Comparison of ENCODE assay signal across 8 cellular contexts in genomic region chr2:200713003-200713703, GRCh38.
A peak's percentile ranks its signal among the peaks of the same experiment; 100 is the strongest.
DNase-seq lines count a peak whose midpoint lies in the region; ATAC-seq and TF ChIP-seq lines count a peak whose summit lies in the region.

No MANE protein-coding gene starts in this region.

- H3K27me3 Mint-ChIP-seq in immature natural killer cell (ENCODE audit: low read depth in 3 of 3) = peaks cover 4 to 11% (median 7%) of the 10 kb centered on the region in 3 donors

- ATAC-seq in GM18873 (IDR thresholded peaks at IDR 0.05; ENCODE audit: low FRiP score, unreplicated experiment) (peak; percentile 99), HG03135 (IDR thresholded peaks at IDR 0.05; ENCODE audit: unreplicated experiment) (peak; percentile 99)

- no peaks in the 10 kb centered on the region for H3K79me2 ChIP-seq in smooth muscle cell (ENCODE audit: low read depth)

- H3K4me3 Mint-ChIP-seq in immature natural killer cell = peak overlapping the region; percentile 77 to 87 (median 81)

- peak overlapping the region; percentile 96 to 99 (median 98) for H3K27ac Mint-ChIP-seq in immature natural killer cell

- H3K36me3 ChIP-seq in smooth muscle cell (ENCODE audit: low read depth) = no peaks in the 10 kb centered on the region

- H3K4me2 ChIP-seq in smooth muscle cell = peak overlapping the region; percentile 78

- no peaks in the 10 kb centered on the region for H3K9me3 Mint-ChIP-seq in immature natural killer cell

- no peaks in the 10 kb centered on the region for H4K20me1 ChIP-seq in smooth muscle cell (ENCODE audit: low read depth)

- H3K27me3 ChIP-seq in smooth muscle cell (ENCODE audit: low read depth) = no peaks in the 10 kb centered on the region

- H3K4me3 ChIP-seq in WI38 (ENCODE audit: low read depth, low read length) (peak overlapping the region; percentile 50), cardiac fibroblast (replicated peaks in 1 of 2; ENCODE audit: low read depth in 2 of 2, low read length in 2 of 2) (peak overlapping the region; percentile 33 to 38), smooth muscle cell (peak overlapping the region; percentile 36)

- H3K36me3 Mint-ChIP-seq in immature natural killer cell = peaks cover 0 to 4% (median 0%) of the 10 kb centered on the region in 3 donors

- peak overlapping the region; percentile 55 for H3K9ac ChIP-seq in smooth muscle cell (ENCODE audit: low read depth)

- H3K27ac ChIP-seq in smooth muscle cell (ENCODE audit: low read depth) = peak overlapping the region; percentile 87

- H3F3A ChIP-seq in smooth muscle cell (ENCODE audit: low read depth) = no peaks in the 10 kb centered on the region

- H2AFZ ChIP-seq in smooth muscle cell (ENCODE audit: low read depth) = peak overlapping the region; percentile 60

- 8% methylated on average over 17 of the region's 17 CpGs for WGBS in smooth muscle cell (ENCODE audit: low lambda C conversion rate)

- TF ChIP-seq CTCF in WI38 (IDR thresholded peaks at IDR 0.05; ENCODE audit: low read depth, low read length) = peak; percentile 77
- TF ChIP-seq CTCF in cardiac fibroblast (IDR thresholded peaks at IDR 0.05; ENCODE audit: low read depth, low read length) = peak; percentile 85
- peak; percentile 79 for TF ChIP-seq CTCF in smooth muscle cell (IDR thresholded peaks at IDR 0.05; ENCODE audit: borderline replicate concordance, insufficient read depth, poor library complexity, severe bottlenecking)

- H3K4me1 Mint-ChIP-seq in immature natural killer cell = peaks cover 13 to 18% of the 10 kb centered on the region in 2 donors

- DNase-seq in AG08395 (ENCODE audit: low spot score) (peak; percentile 89), NCI-H2196 treated with DMSO at 0.1 percent for 48 hours (lab: John Stamatoyannopoulos, UW; ENCODE audit: unreplicated experiment) (peak; percentile 93), cardiac fibroblast (ENCODE audit: low read depth in 2 of 2) (peak; percentile 94 to 96), immature natural killer cell (peak; percentile 95 to 96 (median 95)), smooth muscle cell (lab: John Stamatoyannopoulos, UW; ENCODE audit: unreplicated experiment) (peak; percentile 25)

- peaks cover 6% of the 10 kb centered on the region for H3K4me1 ChIP-seq in smooth muscle cell (ENCODE audit: low read depth)

- H3K9me3 ChIP-seq in smooth muscle cell (replicated peaks; ENCODE audit: low read depth) = no peaks in the 10 kb centered on the region

Comparison
In these comparisons a context has a peak if more than half of its experiments do, and no peak if none do; other contexts are left out.
1. Peak in every context shown above with its lines: DNase-seq, ATAC-seq, H3K4me3 ChIP-seq and H3K27ac ChIP-seq.
2. DNase-seq: peak in every context shown above with its lines; median percentile 95 in cardiac fibroblast; 95 in immature natural killer cell; 93 in NCI-H2196 treated with DMSO at 0.1 percent for 48 hours; 89 in AG08395; 25 in smooth muscle cell.